Comparison of ENCODE assay signal across 8 cellular contexts in genomic region chr20:63957004-63957689, GRCh38. TPM values are rescaled to one million over a fixed set of nuclear protein-coding genes. Genes with fewer than 3 reads are reported as not detected.
DNase-seq lines count a peak whose midpoint lies in the region; FAIRE-seq and TF ChIP-seq lines count a peak whose summit lies in the region.

No MANE protein-coding gene starts in this region.

- peak overlapping the region; percentile 62 for H3K9ac ChIP-seq in HUES6 (ENCODE audit: low read length)

- H3K4me1 ChIP-seq in HUES6 (ENCODE audit: control insufficient read depth, insufficient read depth, low read length) (peaks cover 30% of the 10 kb centered on the region), uterus (peaks cover 9 to 13% of the 10 kb centered on the region in 2 donors)

- H3K4me3 ChIP-seq in HUES6 (ENCODE audit: low read depth, low read length): peak overlapping the region; percentile 82
- H3K4me3 ChIP-seq in uterus: peak overlapping the region; percentile 44 to 72

- intact Hi-C loops in uterus (cut with DNase I; ENCODE audit: low total_unique reads): no loop called here

- H3K9me3 ChIP-seq in HUES6 (ENCODE audit: control insufficient read depth, insufficient read depth, low read depth, low read length): no peaks in the 10 kb centered on the region
- H3K9me3 ChIP-seq in uterus: no peaks in the 10 kb centered on the region

- H3K36me3 ChIP-seq in HUES6 (ENCODE audit: control insufficient read depth, insufficient read depth, low read length) (peaks cover 26% of the 10 kb centered on the region), uterus (no peaks in the 10 kb centered on the region)

- no peak for FAIRE-seq in frontal cortex (lab: Jason Lieb, UNC)

- TF ChIP-seq CTCF in uterus (IDR thresholded peaks at IDR 0.05): peak in 1 of 4 experiments; percentile 28

- peak in 1 of 2 donors; percentile 50 for TF ChIP-seq POLR2A in uterus (IDR thresholded peaks at IDR 0.05)

- DNase-seq in NK-92 treated with Interleukin-12 subunit alpha and Interleukin-12 subunit beta, amount 100 ng/mL, for 24 hours (lab: John Stamatoyannopoulos, UW): peak; percentile 45
- DNase-seq in NK-92 (lab: John Stamatoyannopoulos, UW; ENCODE audit: unreplicated experiment) (no peak), RPMI7951 (ENCODE audit: low read depth) (peak; percentile 78), frontal cortex (ENCODE audit: low spot score in 2 of 2) (peak; percentile 72 to 73), nucleus accumbens (lab: John Stamatoyannopoulos, UW) (peak in 40 of 56 donors; percentile 7 to 72 (median 40)), uterus (peak; percentile 64 to 73)
- DNase-seq in activated naive CD4-positive, alpha-beta T cell treated with Interleukin-2 at 50 U/mL for 16 hours: peak; percentile 80

- H3K27ac ChIP-seq in HUES6 (ENCODE audit: low read depth, low read length): peak overlapping the region; percentile 59; the same call in 1 of the 2 replicates
- H3K27ac ChIP-seq in uterus: peak overlapping the region; percentile 52 to 65

- no peaks in the 10 kb centered on the region for H3K27me3 ChIP-seq in HUES6 (ENCODE audit: control insufficient read depth, insufficient read depth, low read length)
- H3K27me3 ChIP-seq in uterus: no peaks in the 10 kb centered on the region

RNA-seq across cellular contexts. Expression of gene UCKL1, which starts 0.9 kb away (rescaled TPM):
- 23.1 and 24.4 TPM in 2 replicates for total RNA-seq in RPMI7951 (2014; rRNA removed; shearing (Covaris generic))
- total RNA-seq in frontal cortex: 14.3 TPM
- 10 to 100 TPM; 21.8 to 64.6 (median 23.5) TPM for total RNA-seq in uterus

RNA-seq across cellular contexts. Expression of gene ZNF512B, which starts 12.6 kb away (rescaled TPM):
- total RNA-seq in RPMI7951 (2014; rRNA removed; shearing (Covaris generic)): 2.8 and 4.0 TPM in 2 replicates
- total RNA-seq in frontal cortex: 15.9 TPM
- 10 to 100 TPM in 3 of 4 donors, 1 to 10 TPM in 1; 4.7 to 23.3 (median 17.4) TPM for total RNA-seq in uterus

RNA-seq across cellular contexts. Expression of gene SAMD10, which starts 22.3 kb away (rescaled TPM):
- 1.6 and 1.9 TPM in 2 replicates for total RNA-seq in RPMI7951 (2014; rRNA removed; shearing (Covaris generic))
- total RNA-seq in frontal cortex (5.7 TPM), uterus (1 to 10 TPM in 2 of 4 donors, under 1 TPM in 1, not detected in 1; 0.83 to 7.6 (median 1.2) TPM)

RNA-seq across cellular contexts. Expression of gene PRPF6, which starts 23.8 kb away (rescaled TPM):
- total RNA-seq in RPMI7951 (2014; rRNA removed; shearing (Covaris generic)): 68.4 and 74.2 TPM in 2 replicates
- total RNA-seq in frontal cortex: 81.9 TPM
- 10 to 100 TPM; 28.5 to 73.0 (median 69.6) TPM for total RNA-seq in uterus
